ENCODE assay signal across 23 cellular contexts in genomic region chr1:98055457-98055856, GRCh38.
DNase-seq lines count a peak whose midpoint lies in the region; ATAC-seq, FAIRE-seq and TF ChIP-seq lines count a peak whose summit lies in the region.
"Had no signal": no experiment of that assay in that cellular context is flagged by ENCODE, and none has a peak within 500 bp of the region (broad histone marks: within the 10 kb centered on the region; RNA-seq: fewer than 3 reads in every experiment).

No MANE protein-coding gene starts in this region.

- peaks cover 0 to 4% of the 10 kb centered on the region in 2 experiments; a peak in 1 of 4 replicates for H3K79me1 ChIP-seq in IMR-90 (ENCODE audit: low read depth in 1 of 2, low read length in 2 of 2)

- no peak overlapping the region; a peak in 1 of 4 replicates for H4K8ac ChIP-seq in IMR-90 (ENCODE audit: low read depth in 2 of 2, low read length in 2 of 2)

- WGBS in A549 (ENCODE audit: missing lambda C conversion rate), result 84% methylated on average over 7 of the region's 7 CpGs
- WGBS in IMR-90 (ENCODE audit: extremely low coverage in 2 of 2, insufficient read length in 1 of 2), 2 experiments, result no CpG with 5 or more reads among the region's 7 CpGs

- no peak overlapping the region for H3K4ac ChIP-seq in IMR-90 (ENCODE audit: low read depth, low read length)

- H3K27me3 ChIP-seq in IMR-90 (ENCODE audit: control insufficient read depth, insufficient read depth, low read length), result no peaks in the 10 kb centered on the region
- no peaks in the 10 kb centered on the region for H3K27me3 ChIP-seq in astrocyte (ENCODE audit: insufficient read depth, low read length)
- H3K27me3 ChIP-seq: SJSA1 had no signal

- ATAC-seq in A549 (no peak), IMR-90 (ENCODE audit: low read depth) (no peak), HG03378 (IDR thresholded peaks at IDR 0.05; ENCODE audit: unreplicated experiment) (no peak)
- ATAC-seq: K562 had no signal

- in situ Hi-C loops in IMR-90 (cut with MboI; ENCODE audit: low sequenced_read_pairs), result loop anchor here (10.0 kb wide), 1 partner anchor 1091 kb away; no protein-coding TSS in a partner anchor

- FAIRE-seq in A549 (lab: Jason Lieb, UNC), result no peak
- FAIRE-seq in astrocyte (lab: Jason Lieb, UNC), result no peak
- FAIRE-seq: GM12891, GM19239, K562 had no signal

- H2AFZ ChIP-seq in IMR-90 (replicated peaks; ENCODE audit: low read length, poor library complexity), result no peak overlapping the region
- no peak overlapping the region for H2AFZ ChIP-seq in astrocyte (ENCODE audit: low read depth, low read length)

- CTCF ChIA-PET in A549 (lab: Yijun Ruan, JAX) (interaction anchor here (1.9 kb wide), 1 partner anchor 413 kb away, joined by 6 read pairs; no protein-coding TSS in a partner anchor), IMR-90 (lab: Yijun Ruan, JAX) (interaction anchor here (1.0 kb wide), 1 partner anchor 413 kb away, joined by 3 read pairs; no protein-coding TSS in a partner anchor)

- no peaks in the 10 kb centered on the region for H3K9me1 ChIP-seq in IMR-90 (ENCODE audit: insufficient read depth, low read length)

- TF ChIP-seq RAD21 in A549 (conservative IDR thresholded peaks at IDR 0.05 in 1 of 2, IDR thresholded peaks at IDR 0.05 in 1 of 2) (no peak), IMR-90 (IDR thresholded peaks at IDR 0.05; ENCODE audit: low read length) (no peak)

- no peak overlapping the region for H3K56ac ChIP-seq in IMR-90 (ENCODE audit: extremely low read depth, insufficient read depth, low read length)

- H3K4me1 ChIP-seq in A549 (peaks cover 21% of the 10 kb centered on the region; the same call in 2 of the 3 replicates), IMR-90 (ENCODE audit: control insufficient read depth, insufficient read depth, low read length) (peaks cover 5% of the 10 kb centered on the region), astrocyte (ENCODE audit: insufficient read depth, low read length) (peaks cover 25% of the 10 kb centered on the region)
- H3K4me1 ChIP-seq: BLaER1 had no signal

- no peaks in the 10 kb centered on the region for H3K79me2 ChIP-seq in astrocyte (ENCODE audit: insufficient read depth, low read length)

- no peak overlapping the region for H3K27ac Mint-ChIP-seq in astrocyte (ENCODE audit: unreplicated experiment)
- no peak overlapping the region for H3K27ac Mint-ChIP-seq in nephron
- H3K27ac Mint-ChIP-seq: CD4-positive, alpha-beta memory T cell had no signal

- H2BK20ac ChIP-seq in IMR-90 (ENCODE audit: low read depth, low read length), result no peak overlapping the region; the same call in 1 of the 2 replicates

- H3K4me2 ChIP-seq in A549 (peak overlapping the region; percentile 82), IMR-90 (ENCODE audit: low read depth, low read length) (no peak overlapping the region), astrocyte (ENCODE audit: low read length) (peak overlapping the region; percentile 90)
- H3K4me2 ChIP-seq: BLaER1 had no signal

- POLR2A ChIA-PET in A549 (lab: Yijun Ruan, JAX), result no interaction called here
- POLR2A ChIA-PET in IMR-90 (lab: Charles Lee; ENCODE audit: unreplicated experiment), result no interaction called here

- H3K9me3 Mint-ChIP-seq in astrocyte (ENCODE audit: unreplicated experiment) (no peaks in the 10 kb centered on the region), nephron (no peaks in the 10 kb centered on the region)
- H3K9me3 Mint-ChIP-seq: CD4-positive, alpha-beta memory T cell had no signal

- H3K14ac ChIP-seq in IMR-90 (replicated peaks; ENCODE audit: low read depth, low read length), result no peak overlapping the region

- peak overlapping the region; percentile 5; the same call in 1 of the 2 replicates for H2BK120ac ChIP-seq in IMR-90 (ENCODE audit: low read depth, low read length)

- no peaks in the 10 kb centered on the region for H3K36me3 ChIP-seq in IMR-90 (ENCODE audit: control insufficient read depth, insufficient read depth, low read length)
- no peaks in the 10 kb centered on the region for H3K36me3 ChIP-seq in astrocyte (ENCODE audit: insufficient read depth, low read length)
- H3K36me3 ChIP-seq: BLaER1, HAP-1, SJSA1 had no signal

- no peak overlapping the region for H3K18ac ChIP-seq in IMR-90 (ENCODE audit: low read depth, low read length)

- TF ChIP-seq POLR2A in A549 (IDR thresholded peaks at IDR 0.05; ENCODE audit: low read length) (no peak), IMR-90 (IDR thresholded peaks at IDR 0.05; ENCODE audit: low read depth, low read length) (no peak)

- peak overlapping the region; percentile 82 for H3K4me3 Mint-ChIP-seq in astrocyte (ENCODE audit: unreplicated experiment)
- peak overlapping the region in 2 of 3 experiments; percentile 3 to 10 for H3K4me3 Mint-ChIP-seq in nephron

- TF ChIP-seq CTCF in A549 (IDR thresholded peaks at IDR 0.05), result no peak
- no peak for TF ChIP-seq CTCF in IMR-90 (conservative IDR thresholded peaks at IDR 0.05; ENCODE audit: low read depth, low read length)
- TF ChIP-seq CTCF in astrocyte (IDR thresholded peaks at IDR 0.05; ENCODE audit: insufficient read depth, low read depth, low read length), result no peak
- TF ChIP-seq CTCF in nephron (IDR thresholded peaks at IDR 0.05; ENCODE audit: unreplicated experiment in 3 of 3), result no peak

- H4K20me1 ChIP-seq in IMR-90 (ENCODE audit: insufficient read depth, low read length) (no peaks in the 10 kb centered on the region), astrocyte (ENCODE audit: insufficient read depth, low read length) (no peaks in the 10 kb centered on the region)
- H4K20me1 ChIP-seq: BLaER1 had no signal

- H3K4me3 ChIP-seq in A549 (no peak overlapping the region), IMR-90 (ENCODE audit: insufficient read depth, low read depth, low read length) (no peak overlapping the region), astrocyte (ENCODE audit: insufficient read depth, low read depth, low read length) (no peak overlapping the region)
- H3K4me3 ChIP-seq: BLaER1, GM23248, HAP-1, K562, SJSA1 had no signal

- H4K5ac ChIP-seq in IMR-90 (ENCODE audit: low read depth, low read length), result no peak overlapping the region

- no peak overlapping the region for H4K91ac ChIP-seq in IMR-90 (ENCODE audit: insufficient read depth, low read depth, low read length)

- H3K27ac ChIP-seq in A549 (peak overlapping the region; percentile 76 to 91; a peak in 4 of 6 replicates), IMR-90 (ENCODE audit: insufficient read depth, low read length) (no peak overlapping the region), astrocyte (ENCODE audit: low read depth, low read length) (no peak overlapping the region)
- H3K27ac ChIP-seq: BLaER1, GM23248, SJSA1 had no signal

- no peak overlapping the region for H2AK5ac ChIP-seq in IMR-90 (ENCODE audit: low read depth, low read length)

- H2AK9ac ChIP-seq in IMR-90 (replicated peaks; ENCODE audit: low read depth, low read length, poor library complexity), result no peak overlapping the region

- H3K27me3 Mint-ChIP-seq in astrocyte (ENCODE audit: low read depth, unreplicated experiment), result peaks cover 2% of the 10 kb centered on the region
- peaks cover 73% of the 10 kb centered on the region for H3K27me3 Mint-ChIP-seq in nephron (ENCODE audit: low read depth)

- intact Hi-C loops in IMR-90 (cut with micrococcal nuclease), result loop anchor here (2.0 to 5.0 kb wide), 2 partner anchors 29 to 397 kb away; no protein-coding TSS in a partner anchor

- no peak for DNase-seq in A549 (ENCODE audit: low read depth in 1 of 2, low spot score in 1 of 2)
- DNase-seq in IMR-90, result no peak
- no peak for DNase-seq in astrocyte (ENCODE audit: low read depth)
- no peak for DNase-seq in stimulated activated CD4-positive, alpha-beta T cell treated with anti-CD3 and anti-CD28 coated beads, Interleukin-12 subunit alpha, Interleukin-12 subunit beta, amount 100 ng/mL, for 4 hours
- DNase-seq in T1000 (lab: John Stamatoyannopoulos, UW), result no peak
- no peak for DNase-seq in central memory CD4-positive, alpha-beta T cell
- DNase-seq: 8988T; CD4-positive, alpha-beta memory T cell; DMS53; EL; GM23248; NCI-H1105; NCI-H2081 treated with DMSO at 0.1 percent for 48 hours; NCI-H226; NCI-H524 treated with DMSO at 0.1 percent for 48 hours had no signal

- BruUV-seq in IMR-90 (replicated peaks; lab: Mats Ljungman, UMichigan), result no TSS peak

- no peak for TF ChIP-seq EP300 in A549 (IDR thresholded peaks at IDR 0.05)

- no peak overlapping the region for H2BK5ac ChIP-seq in IMR-90 (ENCODE audit: low read depth, low read length, poor library complexity, severe bottlenecking)

- no peak overlapping the region for H3K9ac ChIP-seq in IMR-90 (ENCODE audit: low read depth, low read length)
- peak overlapping the region; percentile 88 for H3K9ac ChIP-seq in astrocyte (ENCODE audit: low read length)
- H3K9ac ChIP-seq: BLaER1, GM23248 had no signal

- H3K9me3 ChIP-seq in A549, result no peaks in the 10 kb centered on the region
- H3K9me3 ChIP-seq in IMR-90 (ENCODE audit: control insufficient read depth, insufficient read depth, low read length), result no peaks in the 10 kb centered on the region
- no peaks in the 10 kb centered on the region for H3K9me3 ChIP-seq in astrocyte (ENCODE audit: insufficient read depth, low read depth, low read length)
- H3K9me3 ChIP-seq: HAP-1, SJSA1 had no signal

- no peak overlapping the region for H2BK15ac ChIP-seq in IMR-90 (ENCODE audit: low read depth, low read length)

- H3K4me1 Mint-ChIP-seq in astrocyte (ENCODE audit: low read depth, unreplicated experiment) (peaks cover 34% of the 10 kb centered on the region), nephron (peaks cover 6% of the 10 kb centered on the region)

- dilution Hi-C loops in IMR-90 (cut with HindIII; ENCODE audit: low sequenced_read_pairs, unreplicated experiment), result no loop called here

- no peak overlapping the region for H3K23ac ChIP-seq in IMR-90 (ENCODE audit: low read depth, low read length)

- H3K36me3 Mint-ChIP-seq in astrocyte (ENCODE audit: low read depth, unreplicated experiment) (no peaks in the 10 kb centered on the region), nephron (ENCODE audit: low read depth) (no peaks in the 10 kb centered on the region)
- H3K36me3 Mint-ChIP-seq: CD4-positive, alpha-beta memory T cell had no signal

TF ChIP-seq in A549, 52 proteins besides CTCF, POLR2A, EP300 and RAD21 (continues in another document):
- TF ChIP-seq ZNF302 (CRISPR knock-in tag; IDR thresholded peaks at IDR 0.05) (no peak), BHLHE40 (IDR thresholded peaks at IDR 0.05; ENCODE audit: low read depth, low read length) (no peak), MYC (IDR thresholded peaks at IDR 0.05; ENCODE audit: borderline replicate concordance, low read length) (no peak), SREBF2 (IDR thresholded peaks at IDR 0.05) (no peak), PHF8 (IDR thresholded peaks at IDR 0.05; ENCODE audit: borderline replicate concordance, low read depth) (no peak), NFE2L2 (conservative IDR thresholded peaks at IDR 0.05; ENCODE audit: low read length) (no peak)

TF ChIP-seq in IMR-90, 13 proteins besides CTCF, POLR2A, EP300 and RAD21 (continues in another document):
- TF ChIP-seq USF2 (IDR thresholded peaks at IDR 0.05; ENCODE audit: low read depth, low read length), result no peak
- no peak for TF ChIP-seq RCOR1 (IDR thresholded peaks at IDR 0.05; ENCODE audit: insufficient replicate concordance, low read length)

Comparison
In these comparisons a context has a peak if more than half of its experiments do, and no peak if none do; other contexts are left out.
1. H3K27ac ChIP-seq: peak in A549 (2 of 2); none in IMR-90 (single experiment) and astrocyte (single experiment).